ENCODE assay signal across 13 cellular contexts in the genomic region with DNA sequence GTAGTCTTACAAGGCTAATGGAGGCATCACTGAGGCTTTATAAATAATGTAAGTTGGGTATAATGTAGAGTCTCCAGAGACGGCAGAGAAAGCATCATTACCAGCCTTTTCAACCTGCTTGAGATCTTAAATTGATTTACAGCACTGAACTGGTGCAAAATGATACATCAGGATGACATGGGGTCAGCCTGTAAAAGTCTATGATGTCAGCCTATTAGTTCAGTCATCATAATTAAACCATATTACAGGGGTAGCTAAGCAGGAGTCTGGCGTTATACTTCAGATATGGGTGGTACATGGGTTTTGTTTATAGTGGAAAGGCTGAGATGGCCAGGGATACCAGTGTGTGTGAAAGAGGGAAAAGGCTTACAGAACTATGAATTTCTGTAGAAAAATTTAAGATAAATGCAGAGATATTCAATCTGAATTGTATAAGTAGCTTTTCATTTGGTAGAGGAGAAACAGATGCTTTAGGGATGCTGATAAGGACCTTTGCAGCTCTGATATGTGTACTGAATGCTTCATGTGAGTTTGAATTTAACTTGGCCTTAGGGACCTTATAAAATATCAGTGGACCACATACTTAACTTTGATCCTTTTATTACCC. TPM values are rescaled to one million over a fixed set of nuclear protein-coding genes. Genes with fewer than 3 reads are reported as not detected.
DNase-seq lines count a peak whose midpoint lies in the region; ATAC-seq, FAIRE-seq and TF ChIP-seq lines count a peak whose summit lies in the region.
"Had no signal": no experiment of that assay in that cellular context is flagged by ENCODE, and none has a peak within 500 bp of the region (broad histone marks: within the 10 kb centered on the region; RNA-seq: fewer than 3 reads in every experiment).

No MANE protein-coding gene starts in this region.

- no peaks in the 10 kb centered on the region for H4K20me1 ChIP-seq in mammary epithelial cell (ENCODE audit: insufficient read depth, low read length)

- CTCF ChIA-PET in mammary epithelial cell (lab: Charles Lee; ENCODE audit: low non-redundant PET): no interaction called here

- peaks cover 24% of the 10 kb centered on the region for H3K4me1 ChIP-seq in mammary epithelial cell (ENCODE audit: insufficient read depth, low read length)

- H3K36me3 Mint-ChIP-seq in stimulated activated naive B cell treated with anti-CD40 and anti-IgM and Interleukin-4, amounts not matched to agents 10 μg/mL and 1 μg/mL and 100 μg/mL, for 72 hours: peaks cover under 1% of the 10 kb centered on the region in 2 donors

- no peak for FAIRE-seq in frontal cortex (lab: Jason Lieb, UNC)
- FAIRE-seq: islet of Langerhans had no signal

- TF ChIP-seq CTCF in GM12865 (IDR thresholded peaks at IDR 0.05; ENCODE audit: insufficient read depth, low read depth, low read length, missing control alignments): no peak
- no peak for TF ChIP-seq CTCF in mammary epithelial cell (conservative IDR thresholded peaks at IDR 0.05 in 1 of 2, IDR thresholded peaks at IDR 0.05 in 1 of 2; ENCODE audit: extremely low read depth in 1 of 2, insufficient read depth in 1 of 2, low read depth in 1 of 2, low read length in 2 of 2)

- no peaks in the 10 kb centered on the region for H3K27me3 ChIP-seq in mammary epithelial cell (ENCODE audit: insufficient read depth, low read length)

- intact Hi-C loops in mammary epithelial cell (cut with micrococcal nuclease): no loop called here

- H3K9me3 ChIP-seq in mammary epithelial cell (replicated peaks; ENCODE audit: insufficient read depth, low read length): no peaks in the 10 kb centered on the region

- no TSS peak for BruUV-seq in mammary epithelial cell (replicated peaks; lab: Mats Ljungman, UMichigan)

- no peak overlapping the region for H3K9ac ChIP-seq in mammary epithelial cell (ENCODE audit: insufficient read depth, low read length)

- H3K4me3 Mint-ChIP-seq in stimulated activated naive B cell treated with anti-CD40 and anti-IgM and Interleukin-4, amounts not matched to agents 10 μg/mL and 1 μg/mL and 100 μg/mL, for 72 hours: no peak overlapping the region

- H2AFZ ChIP-seq in mammary epithelial cell (ENCODE audit: low read depth, low read length): no peak overlapping the region

- peaks cover 66% of the 10 kb centered on the region for H3K79me2 ChIP-seq in mammary epithelial cell (ENCODE audit: insufficient read depth, low read length)

- no peaks in the 10 kb centered on the region for H3K36me3 ChIP-seq in mammary epithelial cell (ENCODE audit: insufficient read depth, low read length)

- dilution Hi-C loops in mammary epithelial cell (cut with HindIII; ENCODE audit: low sequenced_read_pairs): no loop called here

- peak overlapping the region; percentile 64 for H3K4me3 ChIP-seq in GM12865 (ENCODE audit: low read depth, low read length)
- H3K4me3 ChIP-seq in mammary epithelial cell (replicated peaks in 1 of 3; ENCODE audit: insufficient read depth in 1 of 3, low read depth in 2 of 3, low read length in 3 of 3): no peak overlapping the region

- peak overlapping the region; percentile 79 for H3K4me2 ChIP-seq in mammary epithelial cell (ENCODE audit: insufficient read depth, low read depth, low read length)

- H3K27me3 Mint-ChIP-seq in stimulated activated naive B cell treated with anti-CD40 and anti-IgM and Interleukin-4, amounts not matched to agents 10 μg/mL and 1 μg/mL and 100 μg/mL, for 72 hours: peaks cover 24 to 25% of the 10 kb centered on the region in 2 donors

- H3K4me1 Mint-ChIP-seq in stimulated activated naive B cell treated with anti-CD40 and anti-IgM and Interleukin-4, amounts not matched to agents 10 μg/mL and 1 μg/mL and 100 μg/mL, for 72 hours: peaks cover 13 to 15% of the 10 kb centered on the region in 2 donors

- 98% methylated on average over 2 of the region's 2 CpGs for whole genome bisulfite sequencing in mammary epithelial cell (ENCODE audit: low coverage, missing lambda C conversion rate)

- no peak overlapping the region for H3K27ac Mint-ChIP-seq in stimulated activated naive B cell treated with anti-CD40 and anti-IgM and Interleukin-4, amounts not matched to agents 10 μg/mL and 1 μg/mL and 100 μg/mL, for 72 hours

- ATAC-seq in HG03354 (IDR thresholded peaks at IDR 0.05; ENCODE audit: poor library complexity, severe bottlenecking, unreplicated experiment) (no peak), HG03135 (IDR thresholded peaks at IDR 0.05; ENCODE audit: unreplicated experiment) (no peak)
- ATAC-seq in stimulated activated naive B cell treated with anti-CD40 and anti-IgM and Interleukin-4, amounts not matched to agents 10 μg/mL and 1 μg/mL and 100 μg/mL, for 72 hours (replicated peaks): no peak

- no peak for DNase-seq in GM12865 (ENCODE audit: low read depth)
- DNase-seq in NCI-H1930 (lab: John Stamatoyannopoulos, UW): peak; percentile 74 to 84
- no peak for DNase-seq in mammary epithelial cell
- peak; percentile 47 for DNase-seq in retina
- no peak for DNase-seq in stimulated activated naive B cell treated with anti-CD40 and anti-IgM and Interleukin-4, amounts not matched to agents 10 μg/mL and 1 μg/mL and 100 μg/mL, for 72 hours
- no peak for DNase-seq in frontal cortex (ENCODE audit: low spot score in 2 of 2)
- DNase-seq: foreskin melanocyte; stimulated activated naive CD4-positive, alpha-beta T cell; T1000 had no signal

- peaks cover under 1 to 2% of the 10 kb centered on the region in 2 donors for H3K9me3 Mint-ChIP-seq in stimulated activated naive B cell treated with anti-CD40 and anti-IgM and Interleukin-4, amounts not matched to agents 10 μg/mL and 1 μg/mL and 100 μg/mL, for 72 hours

- in situ Hi-C loops in mammary epithelial cell (cut with MboI; ENCODE audit: low sequenced_read_pairs in 2 of 2): no loop called here

- H3K27ac ChIP-seq in mammary epithelial cell (ENCODE audit: insufficient read depth, low read depth, low read length): no peak overlapping the region
- H3K27ac ChIP-seq: HL-60 had no signal

RNA-seq across cellular contexts. Expression of gene SMAD1, which starts 2.7 kb away (rescaled TPM):
- total RNA-seq in mammary epithelial cell: 10 to 100 TPM; 30.0 to 43.2 TPM
- 28.4 TPM for polyA plus RNA-seq in mammary epithelial cell
- 45.7 TPM for polyA minus RNA-seq in mammary epithelial cell
- total RNA-seq in frontal cortex: 22.8 TPM

Comparison
In these comparisons a context has a peak if more than half of its experiments do, and no peak if none do; other contexts are left out.
1. DNase-seq: peak in NCI-H1930 (2 of 2) and retina (single experiment); none in GM12865 (single experiment), mammary epithelial cell (single experiment), stimulated activated naive B cell treated with anti-CD40 and anti-IgM and Interleukin-4, amounts not matched to agents 10 μg/mL and 1 μg/mL and 100 μg/mL, for 72 hours (single experiment) and frontal cortex (0 of 2).